1 cellular context compared by ENCODE assay signal in genomic region chr9:123761905-123762605, GRCh38.
TF ChIP-seq lines count a peak whose summit lies in the region.

No MANE protein-coding gene starts in this region.

TF ChIP-seq in A549, 52 proteins besides CTCF, POLR2A, EP300 and RAD21 (continued from another document):
- TF ChIP-seq MAZ (IDR thresholded peaks at IDR 0.05; ENCODE audit: borderline replicate concordance, low read depth, low read length), result no peak
- no peak for TF ChIP-seq JUN (IDR thresholded peaks at IDR 0.05)
- TF ChIP-seq TP53 (CRISPR knock-in tag; IDR thresholded peaks at IDR 0.05), result no peak
- no peak for TF ChIP-seq ZSCAN20 (CRISPR knock-in tag; IDR thresholded peaks at IDR 0.05)
- TF ChIP-seq EHMT2 (IDR thresholded peaks at IDR 0.05; ENCODE audit: low read depth), result no peak
- TF ChIP-seq POLR2AphosphoS2 (conservative IDR thresholded peaks at IDR 0.05; ENCODE audit: low read length), result no peak
